ENCODE assay signal across 21 cellular contexts in the genomic region with DNA sequence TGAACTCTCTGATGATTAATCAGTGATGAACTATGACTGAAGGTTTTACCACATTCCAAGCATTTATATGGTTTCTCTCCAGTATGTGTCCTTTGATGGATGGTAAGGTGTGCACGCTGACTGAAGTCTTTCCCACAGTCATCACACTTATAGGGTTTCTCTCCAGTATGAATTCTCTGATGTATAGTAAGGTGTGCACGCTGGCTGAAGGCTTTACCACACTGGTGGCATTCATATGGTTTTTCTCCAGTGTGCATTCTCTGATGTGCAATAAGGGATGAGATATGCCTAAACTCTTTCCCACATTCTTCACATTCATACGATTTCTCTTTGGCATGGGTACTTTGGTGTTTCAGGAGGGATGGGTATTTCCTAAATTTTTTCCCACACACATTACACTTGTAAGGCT.
"Had no signal": no experiment of that assay in that cellular context is flagged by ENCODE, and none has a peak within 500 bp of the region (broad histone marks: within the 10 kb centered on the region; RNA-seq: fewer than 3 reads in every experiment).

No MANE protein-coding gene starts in this region.

- H3K4me1 ChIP-seq: esophagus squamous epithelium, gastroesophageal sphincter, parathyroid adenoma, psoas muscle, spleen, thyroid gland had no signal

- H3K9ac ChIP-seq: parathyroid adenoma had no signal

- H3K27me3 Mint-ChIP-seq: naive thymus-derived CD4-positive, alpha-beta T cell; stimulated activated memory B cell treated with anti-CD40 and anti-IgM and Interleukin-4, amounts not matched to agents 10 μg/mL and 1 μg/mL and 100 μg/mL, for 72 hours; stimulated activated naive CD8-positive, alpha-beta T cell treated with anti-CD3 and anti-CD28 coated beads, Interleukin-15, Interleukin-2, amounts not matched to agents 100 ng/mL and 50 ng/mL, for 24 hours; type B pancreatic cell had no signal

- H3K4me3 ChIP-seq: esophagus squamous epithelium, gastroesophageal sphincter, hepatocyte, psoas muscle, spleen, thyroid gland had no signal

- H3K4me3 Mint-ChIP-seq: naive thymus-derived CD4-positive, alpha-beta T cell; nephron progenitor cell; stimulated activated memory B cell treated with anti-CD40 and anti-IgM and Interleukin-4, amounts not matched to agents 10 μg/mL and 1 μg/mL and 100 μg/mL, for 72 hours; stimulated activated naive CD8-positive, alpha-beta T cell treated with anti-CD3 and anti-CD28 coated beads, Interleukin-15, Interleukin-2, amounts not matched to agents 100 ng/mL and 50 ng/mL, for 24 hours; type B pancreatic cell had no signal

- H3K27ac ChIP-seq: esophagus squamous epithelium, gastroesophageal sphincter, hepatocyte, parathyroid adenoma, psoas muscle, spleen, thyroid gland had no signal

- H3K4me2 ChIP-seq: hepatocyte had no signal

- H3K4me1 Mint-ChIP-seq: nephron progenitor cell; stimulated activated memory B cell treated with anti-CD40 and anti-IgM and Interleukin-4, amounts not matched to agents 10 μg/mL and 1 μg/mL and 100 μg/mL, for 72 hours had no signal

- H3K27ac Mint-ChIP-seq: naive thymus-derived CD4-positive, alpha-beta T cell; nephron progenitor cell; stimulated activated memory B cell treated with anti-CD40 and anti-IgM and Interleukin-4, amounts not matched to agents 10 μg/mL and 1 μg/mL and 100 μg/mL, for 72 hours; stimulated activated naive CD8-positive, alpha-beta T cell treated with anti-CD3 and anti-CD28 coated beads, Interleukin-15, Interleukin-2, amounts not matched to agents 100 ng/mL and 50 ng/mL, for 24 hours; type B pancreatic cell had no signal

- DNase-seq: effector memory CD4-positive, alpha-beta T cell; esophagus squamous epithelium; foreskin fibroblast; glutamatergic neuron; left colon; left ventricle myocardium superior; naive thymus-derived CD4-positive, alpha-beta T cell; nephron progenitor cell; psoas muscle; retina; spleen; stimulated activated CD4-positive, alpha-beta T cell treated with anti-CD3 and anti-CD28 coated beads, Interleukin-15, amount 100 ng/mL, for 24 hours; stimulated activated CD4-positive, alpha-beta T cell treated with anti-CD3 and anti-CD28 coated beads, Interleukin-1b, Interleukin-23, amount 100 ng/mL, for 48 hours; stimulated activated CD4-positive, alpha-beta T cell treated with anti-CD3 and anti-CD28 coated beads, Interleukin-4, amount 100 ng/mL, for 24 hours; thyroid gland had no signal

- H3K9me3 ChIP-seq: thyroid gland had no signal

- H3K27me3 ChIP-seq: esophagus squamous epithelium, gastroesophageal sphincter, hepatocyte, spleen, thyroid gland had no signal
